In genomic region chr2:2779727-2780126, GRCh38 we compare ENCODE assay signal across 36 cellular contexts.
"Had no signal": no experiment of that assay in that cellular context is flagged by ENCODE, and none has a peak within 500 bp of the region (broad histone marks: within the 10 kb centered on the region; RNA-seq: fewer than 3 reads in every experiment).

No MANE protein-coding gene starts in this region.

- DNase-seq: activated B cell treated with CpG ODN at 0.5 μM for 24 hours; activated CD4-positive, alpha-beta memory T cell treated with anti-CD3 and anti-CD28 coated beads for 36 hours; activated CD4-positive, alpha-beta T cell treated with anti-CD3 and anti-CD28 coated beads for 4 hours; activated CD4-positive, alpha-beta T cell treated with anti-CD3 and anti-CD28 coated beads, Interleukin-2, amount 50 U/mL, for 1 hour; activated CD4-positive, CD25-positive, alpha-beta regulatory T cell treated with anti-CD3 and anti-CD28 coated beads, Interleukin-2, amount 50 U/mL, for 72 hours; activated CD8-positive, alpha-beta memory T cell treated with anti-CD3 and anti-CD28 coated beads for 24 hours; activated CD8-positive, alpha-beta memory T cell treated with anti-CD3 and anti-CD28 coated beads, Interleukin-2, amount 10 ng/mL, durations not matched to agents 7 days and 5 days; activated CD8-positive, alpha-beta memory T cell treated with anti-CD3 and anti-CD28 coated beads, Interleukin-2, amount 50 U/mL, for 48 hours; activated gamma-delta T cell; activated naive CD4-positive, alpha-beta T cell treated with Interleukin-2 at 50 U/mL for 16 hours; activated naive CD8-positive, alpha-beta T cell treated with anti-CD3 and anti-CD28 coated beads, Interleukin-2, amount 10 ng/mL, durations not matched to agents 7 days and 5 days; activated T-cell treated with anti-CD3 and anti-CD28 coated beads, Interleukin-2, amount 50 U/mL, for 48 hours; amygdala; Kasumi-1; KG1; MM.1S; MV-4-11; NCI-H1092; NCI-H1436 treated with DMSO at 0.1 percent for 48 hours; NCI-H1694 treated with DMSO at 0.1 percent for 48 hours; NCI-H2029; NCI-H510A; NCI-H526; NCI-H748 treated with DMSO at 0.1 percent for 48 hours; NK-92 treated with Interleukin-12 subunit alpha and Interleukin-12 subunit beta, amount 100 ng/mL, for 24 hours; PC-3; RPMI8226; SIG-M5; SW 1271; T-helper 1 cell; T-helper 2 cell; T-helper 9 cell had no signal

- ATAC-seq: activated CD8-positive, alpha-beta memory T cell treated with anti-CD3 and anti-CD28 coated beads, Interleukin-2, amount 10 ng/mL, durations not matched to agents 7 days and 5 days; PC-3 had no signal

- H3K36me3 ChIP-seq: ascending aorta, breast epithelium, Peyer's patch had no signal

- H3K27me3 ChIP-seq: ascending aorta, Peyer's patch had no signal

- H3K9me3 ChIP-seq: ascending aorta, Peyer's patch had no signal

- H3K4me1 ChIP-seq: ascending aorta, breast epithelium, Peyer's patch had no signal

- H3K27ac ChIP-seq: ascending aorta, breast epithelium, Peyer's patch, VCaP had no signal

- H3K4me3 ChIP-seq: ascending aorta, breast epithelium, Peyer's patch had no signal
